11 cellular contexts compared by ENCODE assay signal in genomic region chr9:20355022-20355421, GRCh38.
A peak's percentile ranks its signal among the peaks of the same experiment; 100 is the strongest.
DNase-seq lines count a peak whose midpoint lies in the region; ATAC-seq and TF ChIP-seq lines count a peak whose summit lies in the region.
"Had no signal": no experiment of that assay in that cellular context is flagged by ENCODE, and none has a peak within 500 bp of the region (broad histone marks: within the 10 kb centered on the region; RNA-seq: fewer than 3 reads in every experiment).

No MANE protein-coding gene starts in this region.

- peaks cover 10% of the 10 kb centered on the region for H3K4me1 ChIP-seq in SJCRH30

- no peak overlapping the region for H3K4me3 ChIP-seq in AG09309 (ENCODE audit: control insufficient read depth, low read depth, low read length)
- H3K4me3 ChIP-seq in fibroblast of the aortic adventitia (ENCODE audit: low read depth, low read length) = no peak overlapping the region
- H3K4me3 ChIP-seq in SJCRH30 = no peak overlapping the region
- H3K4me3 ChIP-seq: HAP-1 had no signal

- H3K36me3 ChIP-seq in SJCRH30 = no peaks in the 10 kb centered on the region; the same call in 1 of the 2 replicates
- H3K36me3 ChIP-seq: HAP-1 had no signal

- H3K27me3 ChIP-seq in SJCRH30 = no peaks in the 10 kb centered on the region

- ATAC-seq in GM18868 (IDR thresholded peaks at IDR 0.05; ENCODE audit: unreplicated experiment) = peak; percentile 52
- ATAC-seq: esophagus mucosa, Panc1 had no signal

- peak; percentile 53 for DNase-seq in AG09309 (ENCODE audit: low read depth)
- peak; percentile 81 for DNase-seq in LHCN-M2 (ENCODE audit: low read depth)
- peak; percentile 86 for DNase-seq in fibroblast of the aortic adventitia (ENCODE audit: low read depth)
- no peak for DNase-seq in SJCRH30
- no peak for DNase-seq in cortex of kidney (lab: John Stamatoyannopoulos, UW)
- DNase-seq in NCI-H1436 (lab: John Stamatoyannopoulos, UW) = no peak
- no peak for DNase-seq in amygdala (lab: John Stamatoyannopoulos, UW)

- TF ChIP-seq CTCF in AG09309 (IDR thresholded peaks at IDR 0.05; ENCODE audit: control insufficient read depth, insufficient read depth, low read depth, low read length, missing control alignments) (no peak), fibroblast of the aortic adventitia (IDR thresholded peaks at IDR 0.05; ENCODE audit: insufficient read depth, low read length) (no peak)

- no peaks in the 10 kb centered on the region for H3K9me3 ChIP-seq in SJCRH30 (replicated peaks)
- H3K9me3 ChIP-seq: HAP-1 had no signal

- no peak overlapping the region for H3K27ac ChIP-seq in SJCRH30

Comparison
In these comparisons a context has a peak if more than half of its experiments do, and no peak if none do; other contexts are left out.
1. DNase-seq: peak in AG09309 (single experiment), LHCN-M2 (single experiment) and fibroblast of the aortic adventitia (single experiment); none in SJCRH30 (0 of 2), cortex of kidney (single experiment), NCI-H1436 (single experiment) and amygdala (0 of 56).